Comparison of ENCODE assay signal across 14 cellular contexts in genomic region chr7:134899729-134900128, GRCh38.
DNase-seq lines count a peak whose midpoint lies in the region; ATAC-seq, FAIRE-seq and TF ChIP-seq lines count a peak whose summit lies in the region.
"Had no signal": no experiment of that assay in that cellular context is flagged by ENCODE, and none has a peak within 500 bp of the region (broad histone marks: within the 10 kb centered on the region; RNA-seq: fewer than 3 reads in every experiment).

No MANE protein-coding gene starts in this region.

- H3K9ac ChIP-seq in KMS-11: no peak overlapping the region

- H4K20me1 ChIP-seq in KMS-11 (ENCODE audit: insufficient read depth): no peaks in the 10 kb centered on the region

- no peaks in the 10 kb centered on the region for H3K27me3 ChIP-seq in ACC112 (ENCODE audit: insufficient read depth, low read length)
- H3K27me3 ChIP-seq in KMS-11 (ENCODE audit: insufficient read depth, low read depth): no peaks in the 10 kb centered on the region
- H3K27me3 ChIP-seq in bronchial epithelial cell (ENCODE audit: control insufficient read depth, insufficient read depth, low read length): no peaks in the 10 kb centered on the region

- FAIRE-seq in bronchial epithelial cell (lab: Jason Lieb, UNC): no peak

- DNase-seq in bronchial epithelial cell (ENCODE audit: low read depth): peak; percentile 87
- no peak for DNase-seq in mesothelial cell of epicardium (ENCODE audit: low spot score in 2 of 2, unreplicated experiment in 2 of 2)
- DNase-seq in UCSD-AML1 (lab: John Stamatoyannopoulos, UW; ENCODE audit: unreplicated experiment): no peak
- no peak for DNase-seq in NCI-H526 (lab: John Stamatoyannopoulos, UW)
- DNase-seq: activated CD4-positive, alpha-beta T cell treated with anti-CD3 and anti-CD28 coated beads for 48 hours; activated naive CD4-positive, alpha-beta T cell treated with anti-CD3 and anti-CD28 coated beads for 36 hours; effector memory CD4-positive, alpha-beta T cell; NCI-H1930; stimulated activated CD4-positive, alpha-beta T cell treated with anti-CD3 and anti-CD28 coated beads, Interleukin-4, amount 100 ng/mL, for 24 hours had no signal

- no peak overlapping the region; the same call in 1 of the 2 replicates for H3K4me3 ChIP-seq in ACC112 (ENCODE audit: low read depth, low read length)
- no peak overlapping the region for H3K4me3 ChIP-seq in KMS-11 (IDR thresholded peaks at IDR 0.05; ENCODE audit: insufficient read depth, low read depth, low read length)
- no peak overlapping the region for H3K4me3 ChIP-seq in bronchial epithelial cell (ENCODE audit: low read depth, low read length)

- no peak overlapping the region for H2AFZ ChIP-seq in ACC112 (ENCODE audit: low read length, unreplicated experiment)
- peak overlapping the region; percentile 55; the same call in 1 of the 2 replicates for H2AFZ ChIP-seq in KMS-11 (ENCODE audit: low read depth)

- H3K4me1 ChIP-seq in ACC112 (ENCODE audit: control insufficient read depth, insufficient read depth, low read length, unreplicated experiment) (peaks cover 50% of the 10 kb centered on the region), KMS-11 (ENCODE audit: low read depth, poor library complexity, severe bottlenecking) (peaks cover 15% of the 10 kb centered on the region)

- H3K79me2 ChIP-seq in ACC112 (ENCODE audit: control insufficient read depth, insufficient read depth, low read length, unreplicated experiment) (peaks cover 83% of the 10 kb centered on the region), KMS-11 (ENCODE audit: insufficient read depth, low read depth) (no peaks in the 10 kb centered on the region)

- H3K27ac Mint-ChIP-seq in mesothelial cell of epicardium: peak overlapping the region; percentile 85
- H3K27ac Mint-ChIP-seq: activated naive CD4-positive, alpha-beta T cell treated with anti-CD3 and anti-CD28 coated beads for 36 hours; B cell had no signal

- ATAC-seq in HG03159 (IDR thresholded peaks at IDR 0.05; ENCODE audit: unreplicated experiment) (no peak), HG03139 (IDR thresholded peaks at IDR 0.05; ENCODE audit: unreplicated experiment) (no peak)

- H3K36me3 ChIP-seq in ACC112 (ENCODE audit: insufficient read depth, low read length) (peaks cover 24% of the 10 kb centered on the region), KMS-11 (ENCODE audit: insufficient read depth) (no peaks in the 10 kb centered on the region), bronchial epithelial cell (ENCODE audit: control insufficient read depth, insufficient read depth, low read length) (peaks cover 5% of the 10 kb centered on the region)

- peak overlapping the region; percentile 25; the same call in 1 of the 2 replicates for H3K27ac ChIP-seq in ACC112 (ENCODE audit: low read depth, low read length)
- H3K27ac ChIP-seq in KMS-11: no peak overlapping the region

- TF ChIP-seq CTCF in KMS-11 (conservative IDR thresholded peaks at IDR 0.05; ENCODE audit: low read depth, low read length) (no peak), bronchial epithelial cell (IDR thresholded peaks at IDR 0.05; ENCODE audit: insufficient read depth, low read length, severe bottlenecking) (no peak), mesothelial cell of epicardium (IDR thresholded peaks at IDR 0.05; ENCODE audit: unreplicated experiment) (no peak)

- H3K4me2 ChIP-seq in KMS-11: peak overlapping the region; percentile 27; the same call in 1 of the 2 replicates

- peaks cover 30% of the 10 kb centered on the region for H3K36me3 Mint-ChIP-seq in mesothelial cell of epicardium

- H3K4me3 Mint-ChIP-seq in mesothelial cell of epicardium: no peak overlapping the region
- H3K4me3 Mint-ChIP-seq: activated naive CD4-positive, alpha-beta T cell treated with anti-CD3 and anti-CD28 coated beads for 36 hours; B cell had no signal

- H3K27me3 Mint-ChIP-seq in mesothelial cell of epicardium (ENCODE audit: low read depth): no peaks in the 10 kb centered on the region

- H3K9me3 Mint-ChIP-seq in mesothelial cell of epicardium: peaks cover 21% of the 10 kb centered on the region

- H3K4me1 Mint-ChIP-seq in mesothelial cell of epicardium: peaks cover 17% of the 10 kb centered on the region
